Comparison of ENCODE assay signal across 22 cellular contexts in the genomic region with DNA sequence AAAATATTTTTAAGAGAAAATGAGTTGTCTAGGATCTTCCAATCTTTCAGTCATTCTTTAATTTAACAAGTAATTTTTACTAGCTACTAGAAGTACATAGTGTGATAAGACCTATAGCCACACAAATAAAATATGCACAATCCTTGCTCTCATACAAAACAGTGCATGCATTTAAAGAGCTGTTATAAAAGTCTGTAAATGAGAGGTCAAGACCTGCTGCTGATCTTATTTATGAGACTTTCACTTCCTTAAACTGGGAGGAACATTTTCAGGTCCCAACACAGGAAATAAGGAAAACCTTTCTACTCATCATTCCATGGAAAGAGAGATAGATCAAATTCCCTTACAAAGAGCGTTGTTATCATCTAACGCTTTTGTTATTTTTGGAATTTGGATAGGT.
"Had no signal": no experiment of that assay in that cellular context is flagged by ENCODE, and none has a peak within 500 bp of the region (broad histone marks: within the 10 kb centered on the region; RNA-seq: fewer than 3 reads in every experiment).

No MANE protein-coding gene starts in this region.

- H3K4me1 ChIP-seq: left lung, lower lobe of right lung, neural progenitor cell, right atrium auricular region, suprapubic skin, tibial artery, upper lobe of right lung had no signal

- H3K36me3 ChIP-seq: left lung, lower lobe of right lung, neural progenitor cell, right atrium auricular region, suprapubic skin, tibial artery, upper lobe of right lung had no signal

- ATAC-seq: activated naive CD4-positive, alpha-beta T cell treated with anti-CD3 and anti-CD28 coated beads, Interleukin-2, amount 50 U/mL, for 72 hours; activated T-cell treated with anti-CD3 and anti-CD28 coated beads, Interleukin-2, amount 50 U/mL, for 72 hours; left lung; lower lobe of right lung; natural killer cell; upper lobe of right lung had no signal

- H3K27ac ChIP-seq: left lung, lower lobe of right lung, neural progenitor cell, right atrium auricular region, suprapubic skin, tibial artery, upper lobe of right lung had no signal

- H2AFZ ChIP-seq: neural progenitor cell had no signal

- H3K27me3 ChIP-seq: left lung, neural progenitor cell, right atrium auricular region, suprapubic skin, tibial artery, upper lobe of right lung had no signal

- H3K9ac ChIP-seq: neural progenitor cell had no signal

- H3K4me3 ChIP-seq: left lung, lower lobe of right lung, neural progenitor cell, right atrium auricular region, suprapubic skin, tibial artery, upper lobe of right lung had no signal

- H3K9me3 ChIP-seq: left lung, lower lobe of right lung, right atrium auricular region, suprapubic skin, tibial artery, upper lobe of right lung had no signal

- DNase-seq: activated CD4-positive, alpha-beta T cell treated with anti-CD3 and anti-CD28 coated beads for 4 hours; activated CD4-positive, alpha-beta T cell treated with anti-CD3 and anti-CD28 coated beads, Interleukin-2, amount 50 U/mL, for 4 hours; activated naive CD4-positive, alpha-beta T cell; activated T-cell treated with anti-CD3 and anti-CD28 coated beads for 4 hours; activated T-cell treated with anti-CD3 and anti-CD28 coated beads, Interleukin-2, amount 50 U/mL, for 72 hours; anterior cingulate cortex; effector CD8-positive, alpha-beta T cell; kidney glomerular epithelial cell; left lung; lower lobe of right lung; mesenchymal stem cell; natural killer cell; occipital lobe; stimulated activated CD4-positive, alpha-beta T cell treated with anti-CD3 and anti-CD28 coated beads, Interleukin-15, amount 100 ng/mL, for 24 hours; stimulated activated CD4-positive, alpha-beta T cell treated with anti-CD3 and anti-CD28 coated beads, Interleukin-2, amount 100 ng/mL, for 24 hours; stimulated activated naive CD4-positive, alpha-beta T cell; tibial artery; upper lobe of right lung had no signal

- H3K4me2 ChIP-seq: neural progenitor cell had no signal
